ENCODE assay signal across 34 cellular contexts in the genomic region with DNA sequence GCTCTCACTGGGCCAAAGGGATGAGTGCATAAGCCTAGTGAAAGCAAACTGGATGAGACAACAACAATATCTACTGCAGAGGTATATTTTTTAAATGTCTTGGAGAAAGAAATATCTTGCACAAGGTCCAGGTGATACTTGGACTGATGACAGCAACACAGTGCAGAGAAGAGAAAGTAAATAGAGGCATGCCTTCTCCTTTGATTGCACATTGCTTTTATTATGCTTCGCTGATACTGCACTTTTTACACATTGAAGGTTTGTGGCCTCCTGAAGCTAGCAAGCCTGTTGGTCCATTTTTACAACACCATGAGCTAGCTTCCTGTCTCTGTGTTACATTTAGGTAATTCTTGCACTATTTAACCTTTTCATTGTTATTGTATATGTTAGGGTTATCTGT.
"Had no signal": no experiment of that assay in that cellular context is flagged by ENCODE, and none has a peak within 500 bp of the region (broad histone marks: within the 10 kb centered on the region; RNA-seq: fewer than 3 reads in every experiment).

No MANE protein-coding gene starts in this region.

- H3K9me3 Mint-ChIP-seq: activated T-helper 1 cell treated with anti-CD3 and anti-CD28 coated beads, Interleukin-12 subunit alpha, Interleukin-12 subunit beta, Interleukin-2, Interleukin-4 antibody, amounts not matched to agents 30 ng/mL and 10 ng/mL and 1 ng/mL, durations not matched to agents 14 hours and 24 hours and 36 hours; endodermal cell had no signal

- H3K4me1 ChIP-seq: ascending aorta, foreskin keratinocyte, gastrocnemius medialis, heart left ventricle had no signal

- H3K36me3 Mint-ChIP-seq: activated CD4-positive, alpha-beta memory T cell treated with anti-CD3 and anti-CD28 coated beads for 36 hours; activated CD8-positive, alpha-beta memory T cell treated with anti-CD3 and anti-CD28 coated beads, Interleukin-2, amount 10 ng/mL, durations not matched to agents 7 days and 5 days; activated naive CD4-positive, alpha-beta T cell treated with anti-CD3 and anti-CD28 coated beads, Interleukin-2, amount 10 ng/mL, durations not matched to agents 7 days and 5 days; activated naive CD8-positive, alpha-beta T cell treated with anti-CD3 and anti-CD28 coated beads, Interleukin-2, amount 10 ng/mL, durations not matched to agents 7 days and 5 days had no signal

- H3K9me3 ChIP-seq: gastrocnemius medialis had no signal

- H3K27ac Mint-ChIP-seq: activated B cell treated with CpG ODN at 0.5 μM for 24 hours; activated CD4-positive, alpha-beta memory T cell treated with anti-CD3 and anti-CD28 coated beads for 36 hours; activated CD8-positive, alpha-beta memory T cell treated with anti-CD3 and anti-CD28 coated beads, Interleukin-2, amount 10 ng/mL, durations not matched to agents 7 days and 5 days; activated CD8-positive, alpha-beta T cell treated with anti-CD3 and anti-CD28 coated beads, Interleukin-2, amount 10 ng/mL, durations not matched to agents 7 days and 5 days; activated naive CD4-positive, alpha-beta T cell treated with anti-CD3 and anti-CD28 coated beads, Interleukin-2, amount 10 ng/mL, durations not matched to agents 7 days and 5 days; activated naive CD4-positive, alpha-beta T cell treated with anti-CD3 and anti-CD28 coated beads, Interleukin-2, amount 50 U/mL, for 72 hours; activated naive CD8-positive, alpha-beta T cell treated with anti-CD3 and anti-CD28 coated beads, Interleukin-2, amount 10 ng/mL, durations not matched to agents 7 days and 5 days; activated T-helper 1 cell treated with anti-CD3 and anti-CD28 coated beads, Interleukin-12 subunit alpha, Interleukin-12 subunit beta, Interleukin-2, Interleukin-4 antibody, amounts not matched to agents 30 ng/mL and 10 ng/mL and 1 ng/mL, durations not matched to agents 14 hours and 24 hours and 36 hours; activated T-helper 2 cell treated with anti-CD3 and anti-CD28 coated beads, Interferon-gamma antibody, Interleukin-2, Interleukin-4, amounts not matched to agents 10 μg/mL and 5 μg/mL and 100 μg/mL, durations not matched to agents 14 hours and 24 hours and 36 hours; dendritic cell treated with granulocyte-macrophage colony-stimulating factor and Interleukin-4, amounts not matched to agents 40 ng/mL and 50 ng/mL, for 4 days; endodermal cell; T-helper 17 cell; T-helper 2 cell treated with Interferon-gamma antibody and Interleukin-4, amounts not matched to agents 5 μg/mL and 100 μg/mL, for 36 hours had no signal

- H3K4me3 Mint-ChIP-seq: activated B cell treated with CpG ODN at 0.5 μM for 24 hours; activated CD4-positive, alpha-beta memory T cell treated with anti-CD3 and anti-CD28 coated beads for 36 hours; activated CD8-positive, alpha-beta memory T cell treated with anti-CD3 and anti-CD28 coated beads, Interleukin-2, amount 10 ng/mL, durations not matched to agents 7 days and 5 days; activated CD8-positive, alpha-beta T cell treated with anti-CD3 and anti-CD28 coated beads, Interleukin-2, amount 10 ng/mL, durations not matched to agents 7 days and 5 days; activated naive CD4-positive, alpha-beta T cell treated with anti-CD3 and anti-CD28 coated beads, Interleukin-2, amount 10 ng/mL, durations not matched to agents 7 days and 5 days; activated naive CD8-positive, alpha-beta T cell treated with anti-CD3 and anti-CD28 coated beads, Interleukin-2, amount 10 ng/mL, durations not matched to agents 7 days and 5 days; activated T-helper 1 cell treated with anti-CD3 and anti-CD28 coated beads, Interleukin-12 subunit alpha, Interleukin-12 subunit beta, Interleukin-2, Interleukin-4 antibody, amounts not matched to agents 30 ng/mL and 10 ng/mL and 1 ng/mL, durations not matched to agents 14 hours and 24 hours and 36 hours; central memory CD8-positive, alpha-beta T cell; dendritic cell treated with granulocyte-macrophage colony-stimulating factor and Interleukin-4, amounts not matched to agents 40 ng/mL and 50 ng/mL, for 4 days; endodermal cell; T-helper 17 cell; T-helper 2 cell treated with Interferon-gamma antibody and Interleukin-4, amounts not matched to agents 5 μg/mL and 100 μg/mL, for 36 hours had no signal

- H3K36me3 ChIP-seq: ascending aorta, brain microvascular endothelial cell, gastrocnemius medialis, heart left ventricle, WERI-Rb-1 had no signal

- H3K4me3 ChIP-seq: ascending aorta, coronary artery, dorsolateral prefrontal cortex, gastrocnemius medialis, heart left ventricle had no signal

- H3K4me1 Mint-ChIP-seq: activated B cell treated with CpG ODN at 0.5 μM for 24 hours; activated CD8-positive, alpha-beta memory T cell treated with anti-CD3 and anti-CD28 coated beads, Interleukin-2, amount 10 ng/mL, durations not matched to agents 7 days and 5 days; activated naive CD4-positive, alpha-beta T cell treated with anti-CD3 and anti-CD28 coated beads, Interleukin-2, amount 10 ng/mL, durations not matched to agents 7 days and 5 days; activated naive CD8-positive, alpha-beta T cell treated with anti-CD3 and anti-CD28 coated beads, Interleukin-2, amount 10 ng/mL, durations not matched to agents 7 days and 5 days; central memory CD8-positive, alpha-beta T cell; endodermal cell; T-helper 17 cell had no signal

- H3K27me3 Mint-ChIP-seq: activated B cell treated with CpG ODN at 0.5 μM for 24 hours; activated CD4-positive, alpha-beta memory T cell treated with anti-CD3 and anti-CD28 coated beads for 36 hours; activated CD8-positive, alpha-beta memory T cell treated with anti-CD3 and anti-CD28 coated beads, Interleukin-2, amount 10 ng/mL, durations not matched to agents 7 days and 5 days; activated naive CD4-positive, alpha-beta T cell treated with anti-CD3 and anti-CD28 coated beads, Interleukin-2, amount 10 ng/mL, durations not matched to agents 7 days and 5 days; activated naive CD8-positive, alpha-beta T cell treated with anti-CD3 and anti-CD28 coated beads, Interleukin-2, amount 10 ng/mL, durations not matched to agents 7 days and 5 days; central memory CD8-positive, alpha-beta T cell; dendritic cell treated with granulocyte-macrophage colony-stimulating factor and Interleukin-4, amounts not matched to agents 40 ng/mL and 50 ng/mL, for 4 days; T-helper 17 cell had no signal

- DNase-seq: activated B cell treated with CpG ODN at 0.5 μM for 24 hours; activated CD4-positive, alpha-beta memory T cell treated with anti-CD3 and anti-CD28 coated beads for 36 hours; activated CD4-positive, alpha-beta T cell treated with anti-CD3 and anti-CD28 coated beads for 48 hours; activated CD4-positive, alpha-beta T cell treated with anti-CD3 and anti-CD28 coated beads, Interleukin-2, amount 50 U/mL, for 1 hour; activated CD8-positive, alpha-beta memory T cell treated with anti-CD3 and anti-CD28 coated beads, Interleukin-2, amount 10 ng/mL, durations not matched to agents 7 days and 5 days; activated CD8-positive, alpha-beta memory T cell treated with anti-CD3 and anti-CD28 coated beads, Interleukin-2, amount 50 U/mL, for 4 hours; activated CD8-positive, alpha-beta T cell treated with anti-CD3 and anti-CD28 coated beads, Interleukin-2, amount 10 ng/mL, durations not matched to agents 7 days and 5 days; activated effector memory CD4-positive, alpha-beta T cell treated with anti-CD3 and anti-CD28 coated beads, Interleukin-2, amount 50 U/mL, for 16 hours; activated naive CD4-positive, alpha-beta T cell treated with anti-CD3 and anti-CD28 coated beads, Interleukin-2, amount 10 ng/mL, durations not matched to agents 7 days and 5 days; activated naive CD8-positive, alpha-beta T cell treated with anti-CD3 and anti-CD28 coated beads, Interleukin-2, amount 10 ng/mL, durations not matched to agents 7 days and 5 days; activated T-cell treated with anti-CD3 and anti-CD28 coated beads, Interleukin-2, amount 50 U/mL, for 1 hour; activated T-cell treated with anti-CD3 and anti-CD28 coated beads, Interleukin-2, amount 50 U/mL, for 48 hours; brain microvascular endothelial cell; dorsolateral prefrontal cortex; effector memory CD4-positive, alpha-beta T cell; endodermal cell; foreskin keratinocyte; gastrocnemius medialis; glutamatergic neuron; heart left ventricle; T-helper 1 cell; T-helper 17 cell; T1000; WERI-Rb-1 had no signal

- H3K27me3 ChIP-seq: ascending aorta, brain microvascular endothelial cell, dorsolateral prefrontal cortex, foreskin keratinocyte, gastrocnemius medialis, heart left ventricle had no signal

- H3K27ac ChIP-seq: ascending aorta, brain microvascular endothelial cell, coronary artery, dorsolateral prefrontal cortex, foreskin keratinocyte, gastrocnemius medialis, heart left ventricle, WERI-Rb-1 had no signal

- ATAC-seq: activated CD4-positive, CD25-positive, alpha-beta regulatory T cell treated with anti-CD3 and anti-CD28 coated beads, Interleukin-2, amount 50 U/mL, for 24 hours; activated CD8-positive, alpha-beta memory T cell treated with anti-CD3 and anti-CD28 coated beads, Interleukin-2, amount 10 ng/mL, durations not matched to agents 7 days and 5 days; activated CD8-positive, alpha-beta T cell treated with anti-CD3 and anti-CD28 coated beads, Interleukin-2, amount 10 ng/mL, durations not matched to agents 7 days and 5 days; activated naive CD4-positive, alpha-beta T cell treated with anti-CD3 and anti-CD28 coated beads, Interleukin-2, amount 50 U/mL, for 72 hours; esophagus mucosa; foreskin keratinocyte; gastrocnemius medialis; heart left ventricle; T-helper 17 cell had no signal
